Comparison of ENCODE assay signal across 12 cellular contexts in genomic region chr22:19984851-19985811, GRCh38. TPM values are rescaled to one million over a fixed set of nuclear protein-coding genes. Genes with fewer than 3 reads are reported as not detected.
DNase-seq lines count a peak whose midpoint lies in the region; ATAC-seq and TF ChIP-seq lines count a peak whose summit lies in the region.
"Had no signal": no experiment of that assay in that cellular context is flagged by ENCODE, and none has a peak within 500 bp of the region (broad histone marks: within the 10 kb centered on the region; RNA-seq: fewer than 3 reads in every experiment).

No MANE protein-coding gene starts in this region.

- H3K4me1 Mint-ChIP-seq in CD14-positive monocyte (peaks cover 4% of the 10 kb centered on the region), immature natural killer cell (peaks cover 15 to 23% of the 10 kb centered on the region in 2 donors), osteocyte (ENCODE audit: unreplicated experiment) (peaks cover 21% of the 10 kb centered on the region)

- H3K27me3 Mint-ChIP-seq in CD14-positive monocyte (ENCODE audit: low read depth in 3 of 3) (peaks cover 4 to 13% (median 10%) of the 10 kb centered on the region in 3 donors), immature natural killer cell (ENCODE audit: low read depth in 3 of 3) (peaks cover 0 to 3% (median 3%) of the 10 kb centered on the region in 3 donors), osteocyte (ENCODE audit: unreplicated experiment) (no peaks in the 10 kb centered on the region)

- H3K27ac Mint-ChIP-seq in CD14-positive monocyte (no peak overlapping the region), immature natural killer cell (peak overlapping the region in 2 of 6 donors; percentile 36 to 37), osteocyte (ENCODE audit: unreplicated experiment) (no peak overlapping the region)
- H3K27ac Mint-ChIP-seq: activated naive CD8-positive, alpha-beta T cell treated with anti-CD3 and anti-CD28 coated beads, Interleukin-2, amount 50 U/mL, for 24 hours; dendritic cell treated with granulocyte-macrophage colony-stimulating factor and Interleukin-4, amounts not matched to agents 40 ng/mL and 50 ng/mL, for 4 days had no signal

- H3K36me3 Mint-ChIP-seq in CD14-positive monocyte (no peaks in the 10 kb centered on the region), immature natural killer cell (no peaks in the 10 kb centered on the region), osteocyte (ENCODE audit: unreplicated experiment) (peaks cover 3% of the 10 kb centered on the region)

- peaks cover 0 to 3% (median 0%) of the 10 kb centered on the region in 7 donors for H3K9me3 Mint-ChIP-seq in CD14-positive monocyte
- H3K9me3 Mint-ChIP-seq in immature natural killer cell: no peaks in the 10 kb centered on the region
- no peaks in the 10 kb centered on the region for H3K9me3 Mint-ChIP-seq in osteocyte (ENCODE audit: unreplicated experiment)
- H3K9me3 Mint-ChIP-seq: activated naive CD8-positive, alpha-beta T cell treated with anti-CD3 and anti-CD28 coated beads, Interleukin-2, amount 50 U/mL, for 24 hours; dendritic cell treated with granulocyte-macrophage colony-stimulating factor and Interleukin-4, amounts not matched to agents 40 ng/mL and 50 ng/mL, for 4 days had no signal

- intact Hi-C loops in CD14-positive monocyte (cut with micrococcal nuclease): loop anchor here in 1 of 2 donors (5.0 kb wide), 1 partner anchor 37 kb away; the partner anchor contains the start of gene TANGO2
- intact Hi-C loops in left colon (cut with DNase I, micrococcal nuclease): no loop called here

- H3K4me3 Mint-ChIP-seq in CD14-positive monocyte (peak overlapping the region; percentile 24 to 65), immature natural killer cell (peak overlapping the region; percentile 46 to 83 (median 69)), osteocyte (ENCODE audit: unreplicated experiment) (peak overlapping the region; percentile 58)

- no peak for DNase-seq in CD14-positive monocyte (ENCODE audit: low spot score)
- DNase-seq in immature natural killer cell: no peak
- DNase-seq in osteocyte (ENCODE audit: extremely low spot score, unreplicated experiment): no peak
- DNase-seq in left colon: no peak
- no peak for DNase-seq in NCI-H1694 treated with DMSO at 0.1 percent for 48 hours (lab: John Stamatoyannopoulos, UW)
- DNase-seq in activated CD4-positive, alpha-beta T cell treated with anti-CD3 and anti-CD28 coated beads for 4 hours: no peak
- DNase-seq in middle frontal gyrus (ENCODE audit: extremely low spot score, low spot score): no peak
- DNase-seq: NCI-H1105, NCI-H510A had no signal

- H3K27ac ChIP-seq in VCaP: peak overlapping the region; percentile 95

- TF ChIP-seq CTCF in CD14-positive monocyte (IDR thresholded peaks at IDR 0.05) (no peak), VCaP (conservative IDR thresholded peaks at IDR 0.05) (no peak), osteocyte (IDR thresholded peaks at IDR 0.05) (no peak)

- no peak for ATAC-seq in left colon

RNA-seq across cellular contexts. Expression of gene ARVCF, which starts 31.5 kb away (rescaled TPM):
- polyA plus RNA-seq in CD14-positive monocyte (under 1 TPM; 0.31 to 0.44 TPM), immature natural killer cell (10 to 100 TPM in 1 of 3 donors, 1 to 10 TPM in 2; 5.3 to 15.9 (median 5.3) TPM)
- total RNA-seq in osteocyte (26.5 and 29.3 TPM in 2 replicates), left colon (10 to 100 TPM; 12.2 to 13.0 TPM)

RNA-seq across cellular contexts. Expression of gene TANGO2, which starts 35.8 kb away (rescaled TPM):
- 10 to 100 TPM; 56.4 to 58.2 TPM for polyA plus RNA-seq in CD14-positive monocyte
- 10 to 100 TPM; 43.3 to 68.6 (median 56.6) TPM for polyA plus RNA-seq in immature natural killer cell
- total RNA-seq in osteocyte: 24.9 and 28.1 TPM in 2 replicates
- total RNA-seq in left colon: 10 to 100 TPM; 28.7 to 29.9 TPM

RNA-seq across cellular contexts. Expression of gene TXNRD2, which starts 43.5 kb away (rescaled TPM):
- polyA plus RNA-seq in CD14-positive monocyte (10 to 100 TPM; 24.9 to 30.8 TPM), immature natural killer cell (10 to 100 TPM; 11.0 to 17.1 (median 15.5) TPM)
- total RNA-seq in osteocyte (12.6 and 13.1 TPM in 2 replicates), left colon (10 to 100 TPM; 18.2 to 21.5 TPM)

RNA-seq across cellular contexts. Expression of gene COMT, which starts 43.6 kb away (rescaled TPM):
- polyA plus RNA-seq in CD14-positive monocyte: 100 to 1,000 TPM; 329 to 400 TPM
- polyA plus RNA-seq in immature natural killer cell: 100 to 1,000 TPM; 130 to 167 (median 155) TPM
- total RNA-seq in osteocyte: 92.1 and 94.1 TPM in 2 replicates
- total RNA-seq in left colon: 10 to 100 TPM; 58.2 to 71.3 TPM
